8 cellular contexts compared by ENCODE assay signal in the genomic region with DNA sequence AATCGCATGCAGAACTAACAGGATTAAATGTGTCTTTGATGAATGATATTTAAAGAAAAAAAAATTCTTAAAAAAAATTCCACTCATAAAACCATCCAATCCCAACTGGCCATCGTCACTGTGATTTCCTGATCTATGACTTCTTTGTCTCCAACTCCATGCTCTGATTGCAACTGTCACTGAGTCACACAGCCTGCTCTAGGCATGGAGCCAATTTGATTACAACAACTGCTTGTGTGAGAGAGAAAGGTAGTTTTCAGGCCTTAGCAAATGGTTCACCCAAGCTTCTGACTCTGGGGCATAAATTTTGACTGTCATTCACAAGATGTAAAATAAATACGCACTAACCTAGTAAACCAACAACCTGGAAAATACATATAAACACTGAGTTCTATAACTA. TPM values are rescaled to one million over a fixed set of nuclear protein-coding genes. Genes with fewer than 3 reads are reported as not detected.
A peak's percentile ranks its signal among the peaks of the same experiment; 100 is the strongest.
DNase-seq lines count a peak whose midpoint lies in the region; ATAC-seq and TF ChIP-seq lines count a peak whose summit lies in the region.

No MANE protein-coding gene starts in this region.

- H3K9me3 ChIP-seq in smooth muscle cell (replicated peaks; ENCODE audit: low read depth) = no peaks in the 10 kb centered on the region

- H3K4me3 ChIP-seq in fibroblast of villous mesenchyme (ENCODE audit: low read depth, low read length) (no peak overlapping the region), smooth muscle cell (no peak overlapping the region)

- H4K20me1 ChIP-seq in smooth muscle cell (ENCODE audit: low read depth) = no peaks in the 10 kb centered on the region

- H3K27me3 ChIP-seq in smooth muscle cell (ENCODE audit: low read depth) = no peaks in the 10 kb centered on the region

- no peak overlapping the region for H3K4me2 ChIP-seq in smooth muscle cell

- no peak for TF ChIP-seq CTCF in fibroblast of villous mesenchyme (IDR thresholded peaks at IDR 0.05; ENCODE audit: insufficient read depth, low read depth, low read length)
- TF ChIP-seq CTCF in smooth muscle cell (IDR thresholded peaks at IDR 0.05; ENCODE audit: borderline replicate concordance, insufficient read depth, poor library complexity, severe bottlenecking) = no peak

- H3K79me2 ChIP-seq in smooth muscle cell (ENCODE audit: low read depth) = no peaks in the 10 kb centered on the region

- WGBS in smooth muscle cell (ENCODE audit: low lambda C conversion rate) = 58% methylated on average over 3 of the region's 3 CpGs

- H3F3A ChIP-seq in smooth muscle cell (ENCODE audit: low read depth) = no peaks in the 10 kb centered on the region

- H3K36me3 ChIP-seq in smooth muscle cell (ENCODE audit: low read depth) = no peaks in the 10 kb centered on the region

- no peak overlapping the region for H2AFZ ChIP-seq in smooth muscle cell (ENCODE audit: low read depth)

- no peak for ATAC-seq in HG03095 (IDR thresholded peaks at IDR 0.05; ENCODE audit: unreplicated experiment)

- H3K4me1 ChIP-seq in smooth muscle cell (ENCODE audit: low read depth) = no peaks in the 10 kb centered on the region

- no peak overlapping the region for H3K27ac ChIP-seq in smooth muscle cell (ENCODE audit: low read depth)

- H3K9ac ChIP-seq in smooth muscle cell (ENCODE audit: low read depth) = no peak overlapping the region

- DNase-seq in G401 (ENCODE audit: low spot score) (peak; percentile 8), SHP77 (lab: John Stamatoyannopoulos, UW) (peak; percentile 61 to 67), fibroblast of villous mesenchyme (ENCODE audit: low read depth) (peak; percentile 79), nucleus accumbens (lab: John Stamatoyannopoulos, UW) (peak in 47 of 56 donors; percentile 10 to 87 (median 64)), smooth muscle cell (lab: John Stamatoyannopoulos, UW; ENCODE audit: unreplicated experiment) (no peak), GM19238 (ENCODE audit: insufficient read length, low spot score) (no peak)
- no peak for DNase-seq in activated effector memory CD4-positive, alpha-beta T cell treated with Interleukin-2 at 50 U/mL for 16 hours

- in situ Hi-C loops in G401 (cut with HindIII; ENCODE audit: low sequenced_read_pairs) = no loop called here

RNA-seq across cellular contexts. Expression of a gene that starts 25.8 kb away (rescaled TPM):
- total RNA-seq in G401 (2014; rRNA removed; shearing (Covaris generic)) = 8.2 and 17.6 TPM in 2 replicates
- 45.4 and 55.7 TPM in 2 replicates for total RNA-seq in fibroblast of villous mesenchyme
- 53.0 and 56.5 TPM in 2 replicates for total RNA-seq in smooth muscle cell
- 15.6 and 22.2 TPM in 2 replicates for polyA plus RNA-seq in smooth muscle cell

Comparison
In these comparisons a context has a peak if more than half of its experiments do, and no peak if none do; other contexts are left out.
1. DNase-seq: peak in G401 (single experiment), SHP77 (2 of 2), fibroblast of villous mesenchyme (single experiment) and nucleus accumbens (47 of 56); none in smooth muscle cell (single experiment), activated effector memory CD4-positive, alpha-beta T cell treated with Interleukin-2 at 50 U/mL for 16 hours (single experiment) and GM19238 (single experiment).